ENCODE assay signal across 15 cellular contexts in the genomic region with DNA sequence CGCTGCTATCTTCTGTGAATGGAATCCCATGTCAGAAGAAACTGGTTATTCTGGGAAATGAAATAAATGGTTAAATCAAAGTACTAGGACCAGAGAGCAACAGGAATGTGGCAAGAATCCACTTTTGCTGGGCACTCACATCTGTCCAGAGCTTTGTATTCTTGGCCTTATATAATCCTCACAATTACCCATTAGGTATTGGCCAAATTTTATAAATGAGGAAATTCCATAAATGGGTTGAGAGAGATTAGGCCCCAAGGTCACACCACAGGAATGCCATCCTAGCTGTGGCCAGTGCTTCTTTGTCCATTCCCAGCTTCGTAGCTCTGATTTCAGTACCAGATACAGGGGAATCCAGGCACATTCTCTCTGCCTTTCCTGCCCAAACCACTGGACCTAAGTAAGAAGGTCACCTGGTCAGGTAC.
DNase-seq lines count a peak whose midpoint lies in the region; ATAC-seq, FAIRE-seq and TF ChIP-seq lines count a peak whose summit lies in the region.
"Had no signal": no experiment of that assay in that cellular context is flagged by ENCODE, and none has a peak within 500 bp of the region (broad histone marks: within the 10 kb centered on the region; RNA-seq: fewer than 3 reads in every experiment).

No MANE protein-coding gene starts in this region.

- no peak for TF ChIP-seq CTCF in endothelial cell of umbilical vein (IDR thresholded peaks at IDR 0.05; ENCODE audit: extremely low read depth in 1 of 2, insufficient read depth in 1 of 2, low read depth in 1 of 2, low read length in 2 of 2)
- no peak for TF ChIP-seq CTCF in WERI-Rb-1 (IDR thresholded peaks at IDR 0.05; ENCODE audit: low read depth, low read length)

- intact Hi-C loops in endothelial cell of umbilical vein (cut with micrococcal nuclease), result no loop called here

- H3K9me3 ChIP-seq in endothelial cell of umbilical vein (replicated peaks; ENCODE audit: control insufficient read depth, insufficient read depth, low read length), result no peaks in the 10 kb centered on the region
- H3K9me3 ChIP-seq in neuronal stem cell (replicated peaks in 1 of 2; ENCODE audit: control insufficient read depth in 2 of 2, insufficient read depth in 1 of 2, low read depth in 1 of 2, low read length in 2 of 2), result peaks cover 4 to 16% of the 10 kb centered on the region in 2 donors
- peaks cover 8% of the 10 kb centered on the region for H3K9me3 ChIP-seq in WERI-Rb-1 (ENCODE audit: severe bottlenecking)
- H3K9me3 ChIP-seq: upper lobe of right lung had no signal

- no peaks in the 10 kb centered on the region for H3K27me3 ChIP-seq in endothelial cell of umbilical vein (ENCODE audit: control insufficient read depth in 2 of 2, insufficient read depth in 2 of 2, low read length in 2 of 2)
- H3K27me3 ChIP-seq in neuronal stem cell (ENCODE audit: control insufficient read depth in 3 of 3, insufficient read depth in 3 of 3, low read depth in 1 of 3, low read length in 3 of 3), result no peaks in the 10 kb centered on the region
- H3K27me3 ChIP-seq in WERI-Rb-1 (ENCODE audit: insufficient read depth, low read depth, severe bottlenecking), result no peaks in the 10 kb centered on the region
- H3K27me3 ChIP-seq: upper lobe of right lung had no signal

- no peaks in the 10 kb centered on the region for H3K79me2 ChIP-seq in endothelial cell of umbilical vein (ENCODE audit: control insufficient read depth, insufficient read depth, low read length)

- ATAC-seq in GM18498 (IDR thresholded peaks at IDR 0.05; ENCODE audit: unreplicated experiment), result no peak
- ATAC-seq: activated CD4-positive, alpha-beta T cell treated with anti-CD3 and anti-CD28 coated beads for 36 hours; GM23338; T-helper 17 cell; upper lobe of right lung had no signal

- H3K18ac ChIP-seq in neuronal stem cell (ENCODE audit: low read length), result no peak overlapping the region

- DNase-seq in AG20443 (ENCODE audit: low spot score), result peak; percentile 80
- DNase-seq in NCI-H226, result peak; percentile 41
- DNase-seq in endothelial cell of umbilical vein (ENCODE audit: low read depth, low spot score), result peak; percentile 12
- DNase-seq in neuronal stem cell (ENCODE audit: low spot score), result no peak
- DNase-seq in WERI-Rb-1, result no peak
- no peak for DNase-seq in activated naive CD4-positive, alpha-beta T cell treated with Interleukin-2 at 50 U/mL for 16 hours
- DNase-seq in NCI-H446 treated with DMSO at 0.1 percent for 48 hours (lab: John Stamatoyannopoulos, UW), result no peak
- DNase-seq: activated CD4-positive, alpha-beta T cell treated with anti-CD3 and anti-CD28 coated beads for 36 hours; activated T-cell treated with anti-CD3 and anti-CD28 coated beads, Interleukin-2, amount 50 U/mL, for 1 hour; C1 segment of cervical spinal cord; stimulated activated CD4-positive, alpha-beta T cell treated with anti-CD3 and anti-CD28 coated beads, Interleukin-2, amount 100 ng/mL, for 48 hours; T-helper 17 cell; upper lobe of right lung had no signal

- no peaks in the 10 kb centered on the region for H3K36me3 ChIP-seq in endothelial cell of umbilical vein (ENCODE audit: control insufficient read depth in 2 of 2, extremely low read depth in 1 of 2, insufficient read depth in 2 of 2, low read length in 2 of 2)
- H3K36me3 ChIP-seq in neuronal stem cell (replicated peaks in 1 of 2; ENCODE audit: control insufficient read depth in 2 of 2, insufficient read depth in 2 of 2, low read length in 2 of 2), result no peaks in the 10 kb centered on the region
- H3K36me3 ChIP-seq in WERI-Rb-1, result no peaks in the 10 kb centered on the region
- H3K36me3 ChIP-seq: upper lobe of right lung had no signal

- no peaks in the 10 kb centered on the region for H4K20me1 ChIP-seq in endothelial cell of umbilical vein (replicated peaks; ENCODE audit: control insufficient read depth, extremely low read depth, insufficient read depth, low read length)

- H3K9ac ChIP-seq in endothelial cell of umbilical vein (replicated peaks; ENCODE audit: extremely low read depth, insufficient read depth, low read length), result no peak overlapping the region
- peak overlapping the region; percentile 25 for H3K9ac ChIP-seq in neuronal stem cell (ENCODE audit: low read depth, low read length, poor library complexity)

- FAIRE-seq in endothelial cell of umbilical vein (lab: Jason Lieb, UNC), result peak; percentile 73

- H3K14ac ChIP-seq in neuronal stem cell (ENCODE audit: low read length), result no peak overlapping the region

- no peak for TF ChIP-seq POLR2A in endothelial cell of umbilical vein (IDR thresholded peaks at IDR 0.05; ENCODE audit: low read depth, low read length)

- H3K4me2 ChIP-seq in endothelial cell of umbilical vein (ENCODE audit: insufficient read depth, low read length), result no peak overlapping the region
- H3K4me2 ChIP-seq in neuronal stem cell (ENCODE audit: insufficient read depth, low read length, poor library complexity, severe bottlenecking), result no peak overlapping the region
- H3K4me2 ChIP-seq: GM23338 had no signal

- no peaks in the 10 kb centered on the region for H3K79me1 ChIP-seq in neuronal stem cell (ENCODE audit: low read depth, low read length)

- no peaks in the 10 kb centered on the region for H3K9me1 ChIP-seq in endothelial cell of umbilical vein (replicated peaks; ENCODE audit: control insufficient read depth, extremely low read depth, insufficient read depth, low read length)

- no peak overlapping the region for H2BK12ac ChIP-seq in neuronal stem cell (ENCODE audit: low read length)

- dilution Hi-C loops in endothelial cell of umbilical vein (cut with MboI; ENCODE audit: extremely low pct_ligation_motif_present, low sequenced_read_pairs), result no loop called here

- H3K4ac ChIP-seq in neuronal stem cell (ENCODE audit: low read length), result no peak overlapping the region

- POLR2A ChIA-PET in endothelial cell of umbilical vein (lab: Charles Lee), result no interaction called here

- no CpG with 5 or more reads among the region's 2 CpGs for WGBS in neuronal stem cell (ENCODE audit: extremely low coverage in 2 of 2, insufficient read length in 2 of 2, insufficient replicate concordance in 1 of 2), 2 donors

- no peak overlapping the region for H4K8ac ChIP-seq in neuronal stem cell (ENCODE audit: low read depth, low read length)

- no peak overlapping the region for H2BK5ac ChIP-seq in neuronal stem cell (ENCODE audit: low read length)

- peaks cover 23% of the 10 kb centered on the region for H3K4me1 ChIP-seq in endothelial cell of umbilical vein (ENCODE audit: control insufficient read depth, extremely low read depth, insufficient read depth, low read length)
- H3K4me1 ChIP-seq in neuronal stem cell (ENCODE audit: control insufficient read depth in 2 of 2, insufficient read depth in 1 of 2, low read depth in 1 of 2, low read length in 2 of 2), result peaks cover 0 to 1% of the 10 kb centered on the region in 2 donors

- no peak overlapping the region for H4K91ac ChIP-seq in neuronal stem cell (ENCODE audit: low read depth, low read length, poor library complexity)

- H2AK5ac ChIP-seq in neuronal stem cell (ENCODE audit: low read depth, low read length), result no peak overlapping the region

- H3K27ac ChIP-seq in endothelial cell of umbilical vein (ENCODE audit: insufficient read depth, low read depth, low read length) (no peak overlapping the region), neuronal stem cell (replicated peaks; ENCODE audit: low read length) (no peak overlapping the region), WERI-Rb-1 (no peak overlapping the region)
- H3K27ac ChIP-seq: upper lobe of right lung had no signal

- H2AFZ ChIP-seq in endothelial cell of umbilical vein (ENCODE audit: low read depth, low read length) (no peak overlapping the region), neuronal stem cell (ENCODE audit: low read length) (no peak overlapping the region)
- H2AFZ ChIP-seq: GM23338 had no signal

- H2BK120ac ChIP-seq in neuronal stem cell (ENCODE audit: low read depth, low read length), result no peak overlapping the region

- no peak overlapping the region for H3K23ac ChIP-seq in neuronal stem cell (ENCODE audit: low read depth, low read length, poor library complexity)

- no TSS peak for BruUV-seq in endothelial cell of umbilical vein (replicated peaks; lab: Mats Ljungman, UMichigan)

- H2BK15ac ChIP-seq in neuronal stem cell (ENCODE audit: low read length), result no peak overlapping the region

- CTCF ChIA-PET in endothelial cell of umbilical vein (lab: Charles Lee), result interaction anchor here (1.4 to 2.2 kb wide), 2 partner anchors 9 to 21 kb away, joined by 4 to 8 read pairs; no protein-coding TSS in a partner anchor

- no peak overlapping the region for H3K4me3 ChIP-seq in endothelial cell of umbilical vein (replicated peaks in 1 of 3; ENCODE audit: insufficient read depth in 1 of 3, low read depth in 1 of 3, low read length in 3 of 3)
- peak overlapping the region in 1 of 2 donors; percentile 39 for H3K4me3 ChIP-seq in neuronal stem cell (ENCODE audit: low read length in 2 of 2)
- H3K4me3 ChIP-seq in WERI-Rb-1 (ENCODE audit: low read depth, low read length), result no peak overlapping the region
- H3K4me3 ChIP-seq: GM23338, upper lobe of right lung had no signal

TF ChIP-seq in endothelial cell of umbilical vein, 7 proteins besides CTCF, POLR2A, EP300 and RAD21:
- TF ChIP-seq, protein P1, sequence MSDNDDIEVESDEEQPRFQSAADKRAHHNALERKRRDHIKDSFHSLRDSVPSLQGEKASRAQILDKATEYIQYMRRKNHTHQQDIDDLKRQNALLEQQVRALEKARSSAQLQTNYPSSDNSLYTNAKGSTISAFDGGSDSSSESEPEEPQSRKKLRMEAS (IDR thresholded peaks at IDR 0.05; ENCODE audit: insufficient read depth, insufficient read length), result no peak
- TF ChIP-seq GATA2 (IDR thresholded peaks at IDR 0.05; ENCODE audit: insufficient read depth, insufficient read length, low read depth, low read length), result peak; percentile 18
TF ChIP-seq in endothelial cell of umbilical vein: peak in this region for 1.

Comparison
In these comparisons a context has a peak if more than half of its experiments do, and no peak if none do; other contexts are left out.
1. DNase-seq: peak in AG20443 (single experiment), NCI-H226 (single experiment) and endothelial cell of umbilical vein (single experiment); none in neuronal stem cell (single experiment), WERI-Rb-1 (single experiment), activated naive CD4-positive, alpha-beta T cell treated with Interleukin-2 at 50 U/mL for 16 hours (single experiment) and NCI-H446 treated with DMSO at 0.1 percent for 48 hours (single experiment).